18 cellular contexts compared by ENCODE assay signal in genomic region chr18:55515946-55516710, GRCh38.
DNase-seq lines count a peak whose midpoint lies in the region; ATAC-seq and TF ChIP-seq lines count a peak whose summit lies in the region.
"Had no signal": no experiment of that assay in that cellular context is flagged by ENCODE, and none has a peak within 500 bp of the region (broad histone marks: within the 10 kb centered on the region; RNA-seq: fewer than 3 reads in every experiment).

No MANE protein-coding gene starts in this region.

- H3K9me3 Mint-ChIP-seq in activated CD8-positive, alpha-beta memory T cell treated with anti-CD3 and anti-CD28 coated beads, Interleukin-2, amount 10 ng/mL, durations not matched to agents 7 days and 5 days (ENCODE audit: low read depth) = no peaks in the 10 kb centered on the region
- H3K9me3 Mint-ChIP-seq: T-helper 2 cell treated with Interferon-gamma antibody and Interleukin-4, amounts not matched to agents 5 μg/mL and 100 μg/mL, for 36 hours had no signal

- no peaks in the 10 kb centered on the region for H3K4me1 Mint-ChIP-seq in activated CD8-positive, alpha-beta memory T cell treated with anti-CD3 and anti-CD28 coated beads, Interleukin-2, amount 10 ng/mL, durations not matched to agents 7 days and 5 days

- ATAC-seq in activated CD8-positive, alpha-beta memory T cell treated with anti-CD3 and anti-CD28 coated beads, Interleukin-2, amount 10 ng/mL, durations not matched to agents 7 days and 5 days = no peak
- no peak for ATAC-seq in GM21786 (IDR thresholded peaks at IDR 0.05; ENCODE audit: unreplicated experiment)
- ATAC-seq: left lobe of liver had no signal

- H3K9me3 ChIP-seq in SJSA1 (replicated peaks) = 0 out of 2 replicates have a peak, but pooled peaks cover 9% of the 10 kb centered on the region

- peak overlapping the region; percentile 23 for H3K27ac ChIP-seq in SJSA1
- H3K27ac ChIP-seq: C4-2B had no signal

- no peak overlapping the region for H3K4me3 Mint-ChIP-seq in activated CD8-positive, alpha-beta memory T cell treated with anti-CD3 and anti-CD28 coated beads, Interleukin-2, amount 10 ng/mL, durations not matched to agents 7 days and 5 days
- H3K4me3 Mint-ChIP-seq: activated naive CD8-positive, alpha-beta T cell; T-helper 2 cell treated with Interferon-gamma antibody and Interleukin-4, amounts not matched to agents 5 μg/mL and 100 μg/mL, for 36 hours had no signal

- no peak overlapping the region for H3K27ac Mint-ChIP-seq in activated CD8-positive, alpha-beta memory T cell treated with anti-CD3 and anti-CD28 coated beads, Interleukin-2, amount 10 ng/mL, durations not matched to agents 7 days and 5 days
- H3K27ac Mint-ChIP-seq: activated naive CD8-positive, alpha-beta T cell; T-helper 2 cell treated with Interferon-gamma antibody and Interleukin-4, amounts not matched to agents 5 μg/mL and 100 μg/mL, for 36 hours had no signal

- H3K27me3 Mint-ChIP-seq in activated CD8-positive, alpha-beta memory T cell treated with anti-CD3 and anti-CD28 coated beads, Interleukin-2, amount 10 ng/mL, durations not matched to agents 7 days and 5 days = no peaks in the 10 kb centered on the region
- H3K27me3 Mint-ChIP-seq: activated naive CD8-positive, alpha-beta T cell had no signal

- H3K4me1 ChIP-seq in SJSA1 (replicated peaks) = peaks cover 31% of the 10 kb centered on the region

- peak; percentile 26 to 27 for DNase-seq in AML-193 (lab: John Stamatoyannopoulos, UW)
- peak; percentile 26 for DNase-seq in HCEC 1CT
- peak in 1 of 2 experiments; percentile 18 for DNase-seq in SJSA1 (ENCODE audit: low read depth in 1 of 2, low spot score in 2 of 2)
- DNase-seq in fibroblast of pulmonary artery (ENCODE audit: low read depth) = peak; percentile 55
- DNase-seq in activated CD8-positive, alpha-beta memory T cell treated with anti-CD3 and anti-CD28 coated beads, Interleukin-2, amount 10 ng/mL, durations not matched to agents 7 days and 5 days = no peak
- DNase-seq in activated T-cell treated with anti-CD3 and anti-CD28 coated beads, Interleukin-2, amount 50 U/mL, for 1 hour = no peak
- DNase-seq in activated naive CD4-positive, alpha-beta T cell treated with Interleukin-2 at 50 U/mL for 16 hours = no peak
- DNase-seq: activated CD4-positive, alpha-beta T cell treated with anti-CD3 and anti-CD28 coated beads, Interleukin-2, amount 50 U/mL, for 1 hour; activated T-cell treated with anti-CD3 and anti-CD28 coated beads for 4 hours; NCI-H1092 treated with DMSO at 0.1 percent for 48 hours; NCI-H748 treated with DMSO at 0.1 percent for 48 hours; SHP77; stimulated activated CD4-positive, alpha-beta T cell treated with anti-CD3 and anti-CD28 coated beads, Interleukin-2, amount 100 ng/mL, for 48 hours had no signal

- no peaks in the 10 kb centered on the region for H3K27me3 ChIP-seq in SJSA1 (replicated peaks)

- no peaks in the 10 kb centered on the region for H3K36me3 Mint-ChIP-seq in activated CD8-positive, alpha-beta memory T cell treated with anti-CD3 and anti-CD28 coated beads, Interleukin-2, amount 10 ng/mL, durations not matched to agents 7 days and 5 days
- H3K36me3 Mint-ChIP-seq: activated naive CD8-positive, alpha-beta T cell had no signal

- H3K4me3 ChIP-seq in SJSA1 (no peak overlapping the region), fibroblast of pulmonary artery (replicated peaks; ENCODE audit: low read depth, low read length) (no peak overlapping the region)

- H3K36me3 ChIP-seq in SJSA1 = peaks cover 18% of the 10 kb centered on the region

- no peak for TF ChIP-seq CTCF in fibroblast of pulmonary artery (IDR thresholded peaks at IDR 0.05; ENCODE audit: low read length, missing control alignments)

- CTCF ChIA-PET in activated CD8-positive, alpha-beta memory T cell treated with anti-CD3 and anti-CD28 coated beads, Interleukin-2, amount 10 ng/mL, durations not matched to agents 7 days and 5 days (lab: Charles Lee) = no interaction called here

Comparison
In these comparisons a context has a peak if more than half of its experiments do, and no peak if none do; other contexts are left out.
1. DNase-seq: peak in AML-193 (2 of 2), HCEC 1CT (single experiment) and fibroblast of pulmonary artery (single experiment); none in activated CD8-positive, alpha-beta memory T cell treated with anti-CD3 and anti-CD28 coated beads, Interleukin-2, amount 10 ng/mL, durations not matched to agents 7 days and 5 days (single experiment), activated T-cell treated with anti-CD3 and anti-CD28 coated beads, Interleukin-2, amount 50 U/mL, for 1 hour (single experiment) and activated naive CD4-positive, alpha-beta T cell treated with Interleukin-2 at 50 U/mL for 16 hours (single experiment).